ENCODE assay signal across 16 cellular contexts in genomic region chr2:27915191-27915590, GRCh38. TPM values are rescaled to one million over a fixed set of nuclear protein-coding genes. Genes with fewer than 3 reads are reported as not detected.
DNase-seq lines count a peak whose midpoint lies in the region; ATAC-seq and TF ChIP-seq lines count a peak whose summit lies in the region.
"Had no signal": no experiment of that assay in that cellular context is flagged by ENCODE, and none has a peak within 500 bp of the region (broad histone marks: within the 10 kb centered on the region; RNA-seq: fewer than 3 reads in every experiment).

No MANE protein-coding gene starts in this region.

- DNase-seq in breast epithelium (ENCODE audit: low spot score in 2 of 2) (no peak), MCF 10A (ENCODE audit: unreplicated experiment) (no peak), hepatocyte (ENCODE audit: low spot score) (no peak), renal cortical epithelial cell (ENCODE audit: low read depth) (peak; percentile 61), vagina (ENCODE audit: extremely low spot score in 2 of 2) (no peak), WTC11 (ENCODE audit: low spot score) (no peak)
- DNase-seq: activated CD4-positive, alpha-beta T cell treated with anti-CD3 and anti-CD28 coated beads for 4 hours; activated naive CD4-positive, alpha-beta T cell treated with anti-CD3 and anti-CD28 coated beads for 36 hours; DND-41; effector CD8-positive, alpha-beta T cell; Kasumi-1; mucosa of descending colon; SHP77 treated with DMSO at 0.1 percent for 48 hours had no signal

- no peak overlapping the region for H3K4me2 ChIP-seq in hepatocyte

- H3K9me3 Mint-ChIP-seq in MCF 10A (ENCODE audit: unreplicated experiment) (no peaks in the 10 kb centered on the region), WTC11 (no peaks in the 10 kb centered on the region)
- H3K9me3 Mint-ChIP-seq: activated naive CD4-positive, alpha-beta T cell treated with anti-CD3 and anti-CD28 coated beads for 36 hours had no signal

- no peak for TF ChIP-seq CTCF in breast epithelium (IDR thresholded peaks at IDR 0.05)
- no peak for TF ChIP-seq CTCF in MCF 10A (IDR thresholded peaks at IDR 0.05; ENCODE audit: unreplicated experiment)
- TF ChIP-seq CTCF in hepatocyte (IDR thresholded peaks at IDR 0.05; ENCODE audit: poor library complexity) = no peak
- TF ChIP-seq CTCF in vagina (IDR thresholded peaks at IDR 0.05) = no peak
- no peak for TF ChIP-seq CTCF in WTC11 (IDR thresholded peaks at IDR 0.05)

- no peaks in the 10 kb centered on the region for H4K20me1 ChIP-seq in hepatocyte (ENCODE audit: insufficient read depth, poor library complexity, severe bottlenecking)

- H3K36me3 ChIP-seq in breast epithelium = no peaks in the 10 kb centered on the region
- no peaks in the 10 kb centered on the region for H3K36me3 ChIP-seq in hepatocyte (replicated peaks; ENCODE audit: insufficient read depth, low read depth)
- no peaks in the 10 kb centered on the region for H3K36me3 ChIP-seq in vagina
- H3K36me3 ChIP-seq: ovary had no signal

- TF ChIP-seq POLR2A in breast epithelium (IDR thresholded peaks at IDR 0.05) (no peak), vagina (IDR thresholded peaks at IDR 0.05) (no peak)

- no TSS peak for BruUV-seq in MCF 10A (replicated peaks; lab: Mats Ljungman, UMichigan)

- H3K79me2 ChIP-seq in hepatocyte = no peaks in the 10 kb centered on the region

- H3K4me3 ChIP-seq in breast epithelium = no peak overlapping the region
- H3K4me3 ChIP-seq in hepatocyte = no peak overlapping the region
- H3K4me3 ChIP-seq in vagina = no peak overlapping the region
- H3K4me3 ChIP-seq: mucosa of descending colon, ovary had no signal

- no peaks in the 10 kb centered on the region for H3K36me3 Mint-ChIP-seq in MCF 10A (ENCODE audit: insufficient read depth, unreplicated experiment)
- H3K36me3 Mint-ChIP-seq in WTC11 = no peaks in the 10 kb centered on the region

- H3K27ac Mint-ChIP-seq in MCF 10A (ENCODE audit: low read depth, unreplicated experiment) (no peak overlapping the region), WTC11 (no peak overlapping the region)
- H3K27ac Mint-ChIP-seq: activated naive CD4-positive, alpha-beta T cell treated with anti-CD3 and anti-CD28 coated beads for 36 hours had no signal

- peaks cover 3 to 5% of the 10 kb centered on the region in 2 donors for H3K4me1 ChIP-seq in breast epithelium
- H3K4me1 ChIP-seq in hepatocyte (ENCODE audit: insufficient read depth) = peaks cover 35% of the 10 kb centered on the region
- H3K4me1 ChIP-seq in vagina = peaks cover 26% of the 10 kb centered on the region

- H3K4me3 Mint-ChIP-seq in MCF 10A (ENCODE audit: unreplicated experiment) (no peak overlapping the region), WTC11 (no peak overlapping the region)
- H3K4me3 Mint-ChIP-seq: activated naive CD4-positive, alpha-beta T cell treated with anti-CD3 and anti-CD28 coated beads for 36 hours had no signal

- intact Hi-C loops in breast epithelium (cut with DNase I; ENCODE audit: low total_unique reads) (no loop called here), MCF 10A (cut with micrococcal nuclease) (no loop called here), vagina (cut with DNase I) (no loop called here)

- no peaks in the 10 kb centered on the region for H3K9me2 ChIP-seq in hepatocyte (replicated peaks; ENCODE audit: insufficient read depth)

- H3K27me3 Mint-ChIP-seq in MCF 10A (ENCODE audit: insufficient read depth, unreplicated experiment) = no peaks in the 10 kb centered on the region
- no peaks in the 10 kb centered on the region for H3K27me3 Mint-ChIP-seq in WTC11 (ENCODE audit: low read depth)

- H3K27me3 ChIP-seq in breast epithelium (no peaks in the 10 kb centered on the region), hepatocyte (no peaks in the 10 kb centered on the region), vagina (no peaks in the 10 kb centered on the region)
- H3K27me3 ChIP-seq: ovary had no signal

- POLR2A ChIA-PET in MCF 10A (lab: Yijun Ruan, JAX) (interaction anchor here (1.2 to 1.6 kb wide), 4 partner anchors 11 to 361 kb away, joined by 3 to 5 read pairs (median 4); partner anchors contain the start of gene BABAM2), WTC11 (lab: Charles Lee) (no interaction called here)

- H3K4me1 Mint-ChIP-seq in MCF 10A (ENCODE audit: insufficient read depth, unreplicated experiment) = peaks cover under 1% of the 10 kb centered on the region
- no peaks in the 10 kb centered on the region for H3K4me1 Mint-ChIP-seq in WTC11

- ATAC-seq in HG02973 (IDR thresholded peaks at IDR 0.05; ENCODE audit: unreplicated experiment) (no peak), HG03097 (IDR thresholded peaks at IDR 0.05; ENCODE audit: low FRiP score, unreplicated experiment) (no peak), WTC11 (no peak)

- H3K9me3 ChIP-seq in breast epithelium (no peaks in the 10 kb centered on the region), hepatocyte (ENCODE audit: low read depth) (no peaks in the 10 kb centered on the region), vagina (no peaks in the 10 kb centered on the region)
- H3K9me3 ChIP-seq: mucosa of descending colon, ovary had no signal

- H2AFZ ChIP-seq in hepatocyte = no peak overlapping the region

- H3K27ac ChIP-seq in breast epithelium (peak overlapping the region; percentile 60 to 74), hepatocyte (peak overlapping the region; percentile 56), vagina (peak overlapping the region; percentile 73)

- CTCF ChIA-PET in MCF 10A (lab: Yijun Ruan, JAX) (no interaction called here), WTC11 (lab: Charles Lee) (no interaction called here)

- 52% methylated on average over 5 of the region's 5 CpGs for WGBS in hepatocyte (ENCODE audit: low lambda C conversion rate, missing lambda C conversion rate)

TF ChIP-seq in WTC11, 78 proteins besides CTCF, POLR2A, EP300 and RAD21:
- no peak for TF ChIP-seq ZNF219 (CRISPR knock-in tag; IDR thresholded peaks at IDR 0.05; ENCODE audit: borderline replicate concordance)
- TF ChIP-seq EMX1 (CRISPR knock-in tag; IDR thresholded peaks at IDR 0.05) = no peak
- no peak for TF ChIP-seq TP53 (CRISPR knock-in tag; IDR thresholded peaks at IDR 0.05)
- no peak for TF ChIP-seq JAZF1 (CRISPR knock-in tag; IDR thresholded peaks at IDR 0.05)
- no peak for TF ChIP-seq ZBTB21 (CRISPR knock-in tag; IDR thresholded peaks at IDR 0.05; ENCODE audit: borderline replicate concordance)
- no peak for TF ChIP-seq GABPB1 (CRISPR knock-in tag; IDR thresholded peaks at IDR 0.05)
- no peak for TF ChIP-seq NFYB (CRISPR knock-in tag; conservative IDR thresholded peaks at IDR 0.05; ENCODE audit: low read depth)
- no peak for TF ChIP-seq CREM (CRISPR knock-in tag; IDR thresholded peaks at IDR 0.05)
- TF ChIP-seq, protein P1, sequence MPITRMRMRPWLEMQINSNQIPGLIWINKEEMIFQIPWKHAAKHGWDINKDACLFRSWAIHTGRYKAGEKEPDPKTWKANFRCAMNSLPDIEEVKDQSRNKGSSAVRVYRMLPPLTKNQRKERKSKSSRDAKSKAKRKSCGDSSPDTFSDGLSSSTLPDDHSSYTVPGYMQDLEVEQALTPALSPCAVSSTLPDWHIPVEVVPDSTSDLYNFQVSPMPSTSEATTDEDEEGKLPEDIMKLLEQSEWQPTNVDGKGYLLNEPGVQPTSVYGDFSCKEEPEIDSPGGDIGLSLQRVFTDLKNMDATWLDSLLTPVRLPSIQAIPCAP (CRISPR knock-in tag; IDR thresholded peaks at IDR 0.05) = no peak
- no peak for TF ChIP-seq AR (CRISPR knock-in tag; IDR thresholded peaks at IDR 0.05)
- TF ChIP-seq, protein P2, sequence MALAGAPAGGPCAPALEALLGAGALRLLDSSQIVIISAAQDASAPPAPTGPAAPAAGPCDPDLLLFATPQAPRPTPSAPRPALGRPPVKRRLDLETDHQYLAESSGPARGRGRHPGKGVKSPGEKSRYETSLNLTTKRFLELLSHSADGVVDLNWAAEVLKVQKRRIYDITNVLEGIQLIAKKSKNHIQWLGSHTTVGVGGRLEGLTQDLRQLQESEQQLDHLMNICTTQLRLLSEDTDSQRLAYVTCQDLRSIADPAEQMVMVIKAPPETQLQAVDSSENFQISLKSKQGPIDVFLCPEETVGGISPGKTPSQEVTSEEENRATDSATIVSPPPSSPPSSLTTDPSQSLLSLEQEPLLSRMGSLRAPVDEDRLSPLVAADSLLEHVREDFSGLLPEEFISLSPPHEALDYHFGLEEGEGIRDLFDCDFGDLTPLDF (CRISPR knock-in tag; IDR thresholded peaks at IDR 0.05) = no peak

RNA-seq across cellular contexts. Expression of gene BABAM2, which starts 24.7 kb away (rescaled TPM):
- total RNA-seq in breast epithelium (10 to 100 TPM; 34.7 to 46.2 (median 37.4) TPM), MCF 10A (2022) (45.1 and 57.6 TPM in 2 replicates), hepatocyte (28.8 and 30.8 TPM in 2 replicates), renal cortical epithelial cell (27.1 and 57.3 TPM in 2 replicates), vagina (41.0 TPM), WTC11 (2021) (16.5 to 21.5 TPM (median 21.0 TPM) in 3 replicates)
- 43.6 and 49.4 TPM in 2 replicates for polyA plus RNA-seq in hepatocyte

RNA-seq across cellular contexts. Expression of gene RBKS, which starts 25.0 kb away (rescaled TPM):
- total RNA-seq in breast epithelium (1 to 10 TPM; 1.1 to 5.1 (median 2.9) TPM), MCF 10A (2022) (9.2 and 9.9 TPM in 2 replicates), hepatocyte (5.5 and 6.7 TPM in 2 replicates), renal cortical epithelial cell (10.0 and 12.5 TPM in 2 replicates), vagina (2.2 TPM), WTC11 (2021) (1.2 to 1.7 TPM (median 1.6 TPM) in 3 replicates)
- 6.0 and 7.2 TPM in 2 replicates for polyA plus RNA-seq in hepatocyte
